37 cellular contexts compared by ENCODE assay signal in genomic region chrX:152165033-152165743, GRCh38. TPM values are rescaled to one million over a fixed set of nuclear protein-coding genes. Genes with fewer than 3 reads are reported as not detected.
"Had no signal": no experiment of that assay in that cellular context is flagged by ENCODE, and none has a peak within 500 bp of the region (broad histone marks: within the 10 kb centered on the region; RNA-seq: fewer than 3 reads in every experiment).

No MANE protein-coding gene starts in this region.

- H3K36me3 Mint-ChIP-seq: naive thymus-derived CD4-positive, alpha-beta T cell had no signal

- H3K9me3 Mint-ChIP-seq: stimulated activated naive CD8-positive, alpha-beta T cell treated with anti-CD3 and anti-CD28 coated beads, Interleukin-15, amount 100 ng/mL, for 72 hours had no signal

- H3K4me3 ChIP-seq: esophagus squamous epithelium, heart right ventricle, left lung, prostate gland, right atrium auricular region, smooth muscle cell, suprapubic skin, transverse colon, vagina had no signal

- ATAC-seq: heart right ventricle; left cardiac atrium; left lung; naive thymus-derived CD4-positive, alpha-beta T cell; sciatic nerve; stimulated activated naive CD8-positive, alpha-beta T cell treated with anti-CD3 and anti-CD28 coated beads, Interleukin-15, amount 100 ng/mL, for 72 hours had no signal

- H3K27ac Mint-ChIP-seq: naive thymus-derived CD4-positive, alpha-beta T cell; nephron had no signal

- H3K4me1 Mint-ChIP-seq: naive thymus-derived CD4-positive, alpha-beta T cell; nephron; stimulated activated naive CD8-positive, alpha-beta T cell treated with anti-CD3 and anti-CD28 coated beads, Interleukin-15, amount 100 ng/mL, for 72 hours had no signal

- H3K27me3 ChIP-seq: esophagus squamous epithelium, heart right ventricle, left lung, right atrium auricular region, suprapubic skin, transverse colon, vagina had no signal

- DNase-seq: dermis blood vessel endothelial cell; effector memory CD4-positive, alpha-beta T cell; esophagus squamous epithelium; foreskin melanocyte; glutamatergic neuron; heart right ventricle; hippocampal formation; left cardiac atrium; left lung; mesenchymal stem cell; midbrain; naive thymus-derived CD4-positive, alpha-beta T cell; nucleus accumbens; stimulated activated CD4-positive, alpha-beta T cell treated with anti-CD3 and anti-CD28 coated beads, Interleukin-12 subunit alpha, Interleukin-12 subunit beta, amount 100 ng/mL, for 4 hours; stimulated activated CD4-positive, alpha-beta T cell treated with anti-CD3 and anti-CD28 coated beads, Interleukin-1b, Interleukin-23, amount 100 ng/mL, for 48 hours; stimulated activated CD4-positive, alpha-beta T cell treated with anti-CD3 and anti-CD28 coated beads, Interleukin-4, amount 100 ng/mL, for 1 hour; stimulated activated CD8-positive, alpha-beta memory T cell treated with anti-CD3 and anti-CD28 coated beads, Interleukin-4, amount 100 ng/mL, for 48 hours; stimulated activated naive CD4-positive, alpha-beta T cell; stimulated activated naive CD8-positive, alpha-beta T cell treated with anti-CD3 and anti-CD28 coated beads, Interleukin-15, amount 100 ng/mL, for 72 hours; transverse colon had no signal

- FAIRE-seq: endothelial cell of umbilical vein, islet of Langerhans had no signal

- H3K4me3 Mint-ChIP-seq: naive thymus-derived CD4-positive, alpha-beta T cell; nephron; stimulated activated naive CD8-positive, alpha-beta T cell treated with anti-CD3 and anti-CD28 coated beads, Interleukin-15, amount 100 ng/mL, for 72 hours had no signal

- H3K27ac ChIP-seq: esophagus squamous epithelium, heart right ventricle, left lung, prostate gland, right atrium auricular region, suprapubic skin, transverse colon, vagina had no signal

- H3K4me1 ChIP-seq: esophagus squamous epithelium, heart right ventricle, left lung, prostate gland, right atrium auricular region, suprapubic skin, transverse colon, vagina had no signal

- H3K27me3 Mint-ChIP-seq: naive thymus-derived CD4-positive, alpha-beta T cell; stimulated activated naive CD8-positive, alpha-beta T cell treated with anti-CD3 and anti-CD28 coated beads, Interleukin-15, amount 100 ng/mL, for 72 hours had no signal

- H3K4me2 ChIP-seq: smooth muscle cell had no signal

- H3K9me3 ChIP-seq: esophagus squamous epithelium, heart right ventricle, left lung, prostate gland, right atrium auricular region, suprapubic skin, transverse colon, vagina had no signal

- H3K36me3 ChIP-seq: esophagus squamous epithelium, heart right ventricle, left lung, prostate gland, right atrium auricular region, suprapubic skin, transverse colon, vagina had no signal

RNA-seq across cellular contexts. Expression of gene MAGEA10, which starts 26.8 kb away (rescaled TPM):
- total RNA-seq: dermis blood vessel endothelial cell; endothelial cell of umbilical vein; epithelial cell of proximal tubule; esophagus squamous epithelium; heart right ventricle; kidney epithelial cell; left cardiac atrium; left lung; lower leg skin; lung microvascular endothelial cell; mucosa of gallbladder; naive thymus-derived CD4-positive, alpha-beta T cell; osteocyte; right atrium auricular region; sciatic nerve; smooth muscle cell; suprapubic skin; transverse colon; ureter; vagina had no signal
- polyA plus RNA-seq: endothelial cell of umbilical vein; heart right ventricle; naive thymus-derived CD4-positive, alpha-beta T cell; smooth muscle cell; thymus had no signal
